In the genomic region with DNA sequence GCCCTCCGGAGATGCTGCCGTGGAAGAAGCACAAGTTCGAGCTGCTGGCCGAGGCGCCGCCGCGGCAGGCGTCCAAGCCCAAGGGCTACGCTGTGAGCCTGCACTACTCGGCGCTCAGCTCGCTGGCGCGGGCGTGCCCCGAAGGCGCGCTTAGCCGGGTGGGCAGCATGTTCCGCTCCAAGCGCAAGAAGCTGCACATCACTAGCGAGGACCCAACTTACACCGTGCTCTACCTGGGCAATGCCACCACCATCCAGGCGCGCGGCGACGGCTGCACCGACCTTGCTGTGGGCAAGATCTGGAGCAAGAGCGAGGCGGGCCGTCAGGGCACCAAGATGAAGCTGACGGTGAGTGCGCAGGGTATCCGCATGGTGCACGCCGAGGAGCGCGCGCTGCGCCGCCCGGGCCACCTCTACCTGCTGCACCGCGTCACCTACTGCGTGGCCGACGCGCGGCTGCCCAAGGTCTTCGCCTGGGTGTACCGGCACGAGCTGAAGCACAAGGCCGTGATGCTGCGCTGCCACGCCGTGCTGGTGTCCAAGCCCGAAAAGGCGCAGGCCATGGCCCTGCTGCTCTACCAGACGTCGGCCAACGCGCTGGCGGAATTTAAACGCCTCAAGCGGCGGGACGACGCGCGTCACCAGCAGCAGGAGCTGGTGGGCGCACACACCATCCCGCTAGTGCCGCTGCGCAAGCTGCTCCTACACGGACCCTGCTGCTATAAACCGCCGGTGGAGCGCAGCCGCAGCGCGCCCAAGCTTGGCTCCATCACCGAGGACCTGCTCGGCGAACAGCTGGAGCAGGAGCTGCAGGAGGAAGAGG, we compare ENCODE assay signal across 8 cellular contexts. TPM values are rescaled to one million over a fixed set of nuclear protein-coding genes. Genes with fewer than 3 reads are reported as not detected.
A peak's percentile ranks its signal among the peaks of the same experiment; 100 is the strongest.
DNase-seq lines count a peak whose midpoint lies in the region; ATAC-seq and TF ChIP-seq lines count a peak whose summit lies in the region.

No MANE protein-coding gene starts in this region.

- DNase-seq in stimulated activated CD4-positive, alpha-beta T cell treated with anti-CD3 and anti-CD28 coated beads, Interleukin-12 subunit alpha, Interleukin-12 subunit beta, amount 100 ng/mL, for 4 hours, result peak; percentile 19
- no peak for DNase-seq in stimulated activated CD4-positive, alpha-beta T cell treated with anti-CD3 and anti-CD28 coated beads, Interleukin-1b, Interleukin-23, amount 100 ng/mL, for 48 hours
- DNase-seq in RWPE1 (ENCODE audit: low spot score), result no peak
- DNase-seq in mammary epithelial cell, result peak; percentile 40
- DNase-seq in iris pigment epithelial cell (ENCODE audit: low read depth), result peak; percentile 77
- peak; percentile 42 for DNase-seq in stimulated activated CD4-positive, alpha-beta T cell treated with anti-CD3 and anti-CD28 coated beads, Interleukin-15, amount 100 ng/mL, for 24 hours
- no peak for DNase-seq in SIG-M5 (lab: John Stamatoyannopoulos, UW)

- BruUV-seq in mammary epithelial cell (replicated peaks; lab: Mats Ljungman, UMichigan), result no TSS peak

- H3K4me1 ChIP-seq in mammary epithelial cell (ENCODE audit: insufficient read depth, low read length), result peaks cover 42% of the 10 kb centered on the region

- peak overlapping the region; percentile 92 for H3K4me2 ChIP-seq in mammary epithelial cell (ENCODE audit: insufficient read depth, low read depth, low read length)

- intact Hi-C loops in mammary epithelial cell (cut with micrococcal nuclease), result loop anchor here (5.0 to 10.0 kb wide), 2 partner anchors 120 to 858 kb away; a partner anchor contains a TSS

- H3K27me3 ChIP-seq in mammary epithelial cell (ENCODE audit: insufficient read depth, low read length), result peaks cover 15% of the 10 kb centered on the region

- WGBS in mammary epithelial cell (ENCODE audit: low coverage, missing lambda C conversion rate), result 3% methylated on average over 31 of the region's 86 CpGs

- POLR2A ChIA-PET in RWPE1 (lab: Yijun Ruan, JAX; ENCODE audit: low non-redundant PET), result interaction anchor here (0.8 to 1.1 kb wide), 2 partner anchors 183 to 375 kb away, joined by 3 to 4 read pairs; no protein-coding TSS in a partner anchor

- dilution Hi-C loops in mammary epithelial cell (cut with HindIII; ENCODE audit: low sequenced_read_pairs), result no loop called here

- TF ChIP-seq CTCF in RWPE1 (conservative IDR thresholded peaks at IDR 0.05; ENCODE audit: low read depth) (no peak), mammary epithelial cell (conservative IDR thresholded peaks at IDR 0.05 in 1 of 2, IDR thresholded peaks at IDR 0.05 in 1 of 2; ENCODE audit: extremely low read depth in 1 of 2, insufficient read depth in 1 of 2, low read depth in 1 of 2, low read length in 2 of 2) (no peak)

- peak overlapping the region; percentile 72 for H2AFZ ChIP-seq in mammary epithelial cell (ENCODE audit: low read depth, low read length)

- H3K36me3 ChIP-seq in mammary epithelial cell (ENCODE audit: insufficient read depth, low read length), result no peaks in the 10 kb centered on the region

- no peak for ATAC-seq in HG03469 (IDR thresholded peaks at IDR 0.05; ENCODE audit: unreplicated experiment)

- H3K9me3 ChIP-seq in mammary epithelial cell (replicated peaks; ENCODE audit: insufficient read depth, low read length), result no peaks in the 10 kb centered on the region

- in situ Hi-C loops in mammary epithelial cell (cut with MboI; ENCODE audit: low sequenced_read_pairs in 2 of 2), result loop anchor here (5.0 to 25.0 kb wide), 4 partner anchors 250 to 850 kb away; a partner anchor contains a TSS

- H3K27ac ChIP-seq in RWPE1 (peak overlapping the region; percentile 83), mammary epithelial cell (ENCODE audit: insufficient read depth, low read depth, low read length) (no peak overlapping the region)

- no peaks in the 10 kb centered on the region for H3K79me2 ChIP-seq in mammary epithelial cell (ENCODE audit: insufficient read depth, low read length)

- peak overlapping the region in 2 of 3 experiments; percentile 59 to 69 for H3K4me3 ChIP-seq in mammary epithelial cell (replicated peaks in 1 of 3; ENCODE audit: insufficient read depth in 1 of 3, low read depth in 2 of 3, low read length in 3 of 3)

- no peaks in the 10 kb centered on the region for H4K20me1 ChIP-seq in mammary epithelial cell (ENCODE audit: insufficient read depth, low read length)

- CTCF ChIA-PET in RWPE1 (lab: Yijun Ruan, JAX), result interaction anchor here (0.6 to 1.4 kb wide), 11 partner anchors 14 to 1021 kb away, joined by 3 to 7 read pairs (median 4); a partner anchor contains a TSS
- CTCF ChIA-PET in mammary epithelial cell (lab: Charles Lee; ENCODE audit: low non-redundant PET), result no interaction called here

- no peak overlapping the region for H3K9ac ChIP-seq in mammary epithelial cell (ENCODE audit: insufficient read depth, low read length)

RNA-seq across cellular contexts. Expression of a gene that starts 1.3 kb away (rescaled TPM):
- 1 to 10 TPM; 1.2 to 3.0 TPM for total RNA-seq in mammary epithelial cell
- polyA plus RNA-seq in mammary epithelial cell, result 0.36 TPM
- not detected for polyA minus RNA-seq in mammary epithelial cell

RNA-seq across cellular contexts. Expression of a gene that starts 15.0 kb away (rescaled TPM):
- 10 to 100 TPM; 33.5 to 33.8 TPM for total RNA-seq in mammary epithelial cell
- 25.9 TPM for polyA plus RNA-seq in mammary epithelial cell
- polyA minus RNA-seq in mammary epithelial cell, result 49.4 TPM

RNA-seq across cellular contexts. Expression of a gene that starts 53.8 kb away (rescaled TPM):
- total RNA-seq in mammary epithelial cell, result 10 to 100 TPM; 12.0 to 21.1 TPM
- 14.0 TPM for polyA plus RNA-seq in mammary epithelial cell
- 14.6 TPM for polyA minus RNA-seq in mammary epithelial cell

Comparison
In these comparisons a context has a peak if more than half of its experiments do, and no peak if none do; other contexts are left out.
1. DNase-seq: peak in stimulated activated CD4-positive, alpha-beta T cell treated with anti-CD3 and anti-CD28 coated beads, Interleukin-12 subunit alpha, Interleukin-12 subunit beta, amount 100 ng/mL, for 4 hours (single experiment), mammary epithelial cell (single experiment), iris pigment epithelial cell (single experiment) and stimulated activated CD4-positive, alpha-beta T cell treated with anti-CD3 and anti-CD28 coated beads, Interleukin-15, amount 100 ng/mL, for 24 hours (single experiment); none in stimulated activated CD4-positive, alpha-beta T cell treated with anti-CD3 and anti-CD28 coated beads, Interleukin-1b, Interleukin-23, amount 100 ng/mL, for 48 hours (single experiment), RWPE1 (single experiment) and SIG-M5 (single experiment).